In genomic region chr20:14220986-14221385, GRCh38 we compare ENCODE assay signal across 15 cellular contexts.
"Had no signal": no experiment of that assay in that cellular context is flagged by ENCODE, and none has a peak within 500 bp of the region (broad histone marks: within the 10 kb centered on the region; RNA-seq: fewer than 3 reads in every experiment).

No MANE protein-coding gene starts in this region.

- H3K4me1 ChIP-seq: foreskin keratinocyte had no signal

- H3K4me3 ChIP-seq: left ventricle myocardium inferior had no signal

- H3K36me3 ChIP-seq: left ventricle myocardium inferior had no signal

- H3K27me3 ChIP-seq: foreskin keratinocyte had no signal

- DNase-seq: activated naive CD4-positive, alpha-beta T cell; activated naive CD8-positive, alpha-beta T cell treated with anti-CD3 and anti-CD28 coated beads, Interleukin-2, amount 10 ng/mL, durations not matched to agents 7 days and 5 days; activated T-cell treated with anti-CD3 and anti-CD28 coated beads, Interleukin-2, amount 50 U/mL, for 1 hour; amniotic stem cell; cerebellar nuclear complex; foreskin keratinocyte; glutamatergic neuron; hippocampal formation; left ventricle myocardium inferior; midbrain; retina; stimulated activated CD4-positive, alpha-beta T cell treated with anti-CD3 and anti-CD28 coated beads, Interleukin-4, amount 100 ng/mL, for 1 hour; stimulated activated naive CD4-positive, alpha-beta T cell; T-helper 9 cell had no signal

- ATAC-seq: natural killer cell treated with Interleukin-12 subunit alpha and Interleukin-12 subunit beta and Interleukin-15 and Interleukin-18, amount 100 ng/mL, for 72 hours had no signal

- H3K27ac ChIP-seq: foreskin keratinocyte, left ventricle myocardium inferior had no signal

- H3K9me3 ChIP-seq: left ventricle myocardium inferior had no signal
